In genomic region chr1:21295059-21295401, GRCh38 we compare ENCODE assay signal across 8 cellular contexts. TPM values are rescaled to one million over a fixed set of nuclear protein-coding genes. Genes with fewer than 3 reads are reported as not detected.
DNase-seq lines count a peak whose midpoint lies in the region; ATAC-seq, FAIRE-seq and TF ChIP-seq lines count a peak whose summit lies in the region.

No MANE protein-coding gene starts in this region.

- TF ChIP-seq POLR2A in K562 (conservative IDR thresholded peaks at IDR 0.05), result no peak

- H4K20me1 ChIP-seq in K562 (replicated peaks; ENCODE audit: control insufficient read depth, insufficient read depth, low read length), result peaks cover 61% of the 10 kb centered on the region

- H3K79me2 ChIP-seq in K562 (ENCODE audit: control insufficient read depth, insufficient read depth, low read length), result no peaks in the 10 kb centered on the region

- peaks cover 6 to 14% of the 10 kb centered on the region in 2 experiments; a peak in 3 of 5 replicates for H3K4me1 ChIP-seq in K562 (replicated peaks in 1 of 2; ENCODE audit: control insufficient read depth in 2 of 2, insufficient read depth in 2 of 2, low read length in 2 of 2)

- H3K9ac ChIP-seq in K562 (ENCODE audit: insufficient read depth in 1 of 2, low read depth in 2 of 2, low read length in 2 of 2), result no peak overlapping the region

- H3K9me1 ChIP-seq in K562 (ENCODE audit: control insufficient read depth, insufficient read depth, low read length), result no peaks in the 10 kb centered on the region

- no peak for TF ChIP-seq RAD21 in K562 (CRISPR knock-in tag; conservative IDR thresholded peaks at IDR 0.05 in 1 of 2, IDR thresholded peaks at IDR 0.05 in 1 of 2)

- no peak overlapping the region for H3K4me3 ChIP-seq in K562

- H3K27ac ChIP-seq in K562 (ENCODE audit: extremely low read depth, low read depth, low read length), result no peak overlapping the region

- peak; percentile 88 for FAIRE-seq in K562 (lab: Jason Lieb, UNC)

- ATAC-seq in GM19463 (IDR thresholded peaks at IDR 0.05; ENCODE audit: unreplicated experiment) (peak; percentile 14), K562 (peak; percentile 78)

- TF ChIP-seq CTCF in K562 (IDR thresholded peaks at IDR 0.05 in 2 of 3, conservative IDR thresholded peaks at IDR 0.05 in 1 of 3; ENCODE audit: insufficient read depth in 2 of 3, low read depth in 1 of 3, low read length in 3 of 3) (no peak), GM13976 (IDR thresholded peaks at IDR 0.05; ENCODE audit: borderline replicate concordance, control extremely low read depth, extremely low read depth, insufficient read depth, missing control alignments) (no peak)

- intact Hi-C loops in K562 (cut with micrococcal nuclease), result loop anchor here (1.0 kb wide), 1 partner anchor 39 kb away; no protein-coding TSS in a partner anchor

- TF ChIP-seq EP300 in K562 (IDR thresholded peaks at IDR 0.05; ENCODE audit: low read length), result peak; percentile 32; the same call in 1 of the 2 replicates

- in situ Hi-C loops in K562 (cut with MboI), result no loop called here
- in situ Hi-C loops in GM13976 (cut with MboI; ENCODE audit: low sequenced_read_pairs, unreplicated experiment), result no loop called here

- 4% methylated on average over 1 of the region's 1 CpG for WGBS in K562 (ENCODE audit: insufficient coverage, low coverage, missing lambda C conversion rate)

- no TSS peak for BruUV-seq in K562 (replicated peaks; lab: Mats Ljungman, UMichigan)

- no peaks in the 10 kb centered on the region for H3K36me3 ChIP-seq in K562 (ENCODE audit: control insufficient read depth, insufficient read depth, low read length)

- no peaks in the 10 kb centered on the region; a peak in 2 of 5 replicates for H3K27me3 ChIP-seq in K562 (ENCODE audit: control insufficient read depth in 2 of 2, insufficient read depth in 2 of 2, low read length in 2 of 2)

- no peak overlapping the region for H2AFZ ChIP-seq in K562 (ENCODE audit: low read depth, low read length)

- POLR2A ChIA-PET in K562 (lab: Yijun Ruan, JAX), result interaction anchor here (0.8 to 0.9 kb wide), 2 partner anchors 25 to 33 kb away, joined by 3 read pairs; no protein-coding TSS in a partner anchor

- CTCF ChIA-PET in K562 (lab: Yijun Ruan, JAX; ENCODE audit: low intra/inter-chr PET ratio), result no interaction called here

- peak; percentile 68 for DNase-seq in RKO (ENCODE audit: low spot score)
- peak in 2 of 4 experiments; percentile 62 to 72 for DNase-seq in K562 (ENCODE audit: extremely low read depth in 1 of 4, low spot score in 3 of 4)
- peak; percentile 50 for DNase-seq in stimulated activated CD4-positive, alpha-beta T cell treated with anti-CD3 and anti-CD28 coated beads, Interleukin-15, amount 100 ng/mL, for 48 hours (ENCODE audit: low read depth in 2 of 2)
- DNase-seq in NCI-H128 (lab: John Stamatoyannopoulos, UW; ENCODE audit: unreplicated experiment), result no peak
- DNase-seq in SKM-1 treated with dmso at 0.1 percent for 144 hours (lab: John Stamatoyannopoulos, UW; ENCODE audit: unreplicated experiment), result no peak
- no peak for DNase-seq in GM13976 (ENCODE audit: low spot score)
- DNase-seq in DMS79 treated with DMSO at 0.1 percent for 48 hours (lab: John Stamatoyannopoulos, UW), result no peak

- no peak overlapping the region for H3K4me2 ChIP-seq in K562 (ENCODE audit: insufficient read depth, low read length)

- H3K9me3 ChIP-seq in K562 (replicated peaks; ENCODE audit: control insufficient read depth, insufficient read depth, low read depth, low read length), result no peaks in the 10 kb centered on the region

TF ChIP-seq in K562, 482 proteins besides CTCF, POLR2A, EP300 and RAD21 (continues in another document):
- no peak for TF ChIP-seq CHD2 (IDR thresholded peaks at IDR 0.05; ENCODE audit: low read depth, low read length)
- TF ChIP-seq ZSCAN32 (CRISPR knock-in tag; IDR thresholded peaks at IDR 0.05), result no peak
- TF ChIP-seq SMAD1 (IDR thresholded peaks at IDR 0.05; ENCODE audit: low read depth, low read length, partially characterized antibody), result no peak
- TF ChIP-seq ZNF586 (CRISPR knock-in tag; conservative IDR thresholded peaks at IDR 0.05), result no peak
- TF ChIP-seq MAFG (tag; conservative IDR thresholded peaks at IDR 0.05), result no peak; the same call in 1 of the 2 replicates
- no peak for TF ChIP-seq E2F1 (CRISPR knock-in tag; IDR thresholded peaks at IDR 0.05)
- no peak for TF ChIP-seq CREB3L1 (IDR thresholded peaks at IDR 0.05; ENCODE audit: borderline replicate concordance, low read depth)
- TF ChIP-seq SP1 (CRISPR knock-in tag; IDR thresholded peaks at IDR 0.05), result no peak
- no peak for TF ChIP-seq ZBTB7A (IDR thresholded peaks at IDR 0.05; ENCODE audit: borderline replicate concordance, control insufficient read depth, low read depth, low read length)
- no peak for TF ChIP-seq SRSF3 (IDR thresholded peaks at IDR 0.05; ENCODE audit: insufficient read depth, low read length)
- TF ChIP-seq ZNF184 (CRISPR knock-in tag; IDR thresholded peaks at IDR 0.05), result no peak
- TF ChIP-seq ZNF384 (IDR thresholded peaks at IDR 0.05; ENCODE audit: low read depth, low read length), result no peak
- TF ChIP-seq RBM14 (IDR thresholded peaks at IDR 0.05; ENCODE audit: borderline replicate concordance, insufficient read depth, low read depth, low read length), result no peak
- no peak for TF ChIP-seq TFAM (CRISPR knock-in tag; conservative IDR thresholded peaks at IDR 0.05)
- no peak for TF ChIP-seq ZMIZ1 (IDR thresholded peaks at IDR 0.05; ENCODE audit: low read depth in 2 of 2, low read length in 2 of 2)

RNA-seq across cellular contexts. Expression of gene ECE1, which starts 4.8 kb away (rescaled TPM):
- 46.9 and 72.4 TPM in 2 replicates for total RNA-seq in K562 (2011; cell fraction: chromatin; rRNA removed; ENCODE audit: low replicate concordance)
- 41.5 and 47.5 TPM in 2 replicates for total RNA-seq in K562 (2011; cell fraction: nucleolus; rRNA removed)
- total RNA-seq in K562 (2011; cell fraction: nucleoplasm; rRNA removed), result 38.9 and 42.0 TPM in 2 replicates
- total RNA-seq in K562 (2014; rRNA removed) (18.8 and 21.3 TPM in 2 replicates), K562 (2014; rRNA removed; fragmentation: Illumina TruSeq; extraction: Trizol) (11.0 and 14.5 TPM in 2 replicates), K562 (2015; rRNA removed; fragmentation: Illumina TruSeq; extraction: Trizol) (5.3 and 6.9 TPM in 2 replicates), K562 (2021) (31.6 and 34.8 TPM in 2 replicates)
- polyA plus RNA-seq in K562 (2011; rRNA removed) (10.3 and 26.8 TPM in 2 replicates), K562 (2014; fragmentation: Illumina TruSeq; extraction: Trizol) (29.7 and 30.8 TPM in 2 replicates), K562 (2014; fragmentation: Nextera tagmentation; extraction: Ambion mirVana) (under 1 TPM; 0.56 to 0.61 TPM), K562 (2014; rRNA removed) (10.1 and 12.1 TPM in 2 replicates)
- polyA plus RNA-seq in K562 (2011; cell fraction: cytosol; rRNA removed), result 5.5 and 9.8 TPM in 2 replicates
- polyA plus RNA-seq in K562 (2011; cell fraction: nucleus; rRNA removed), result 12.7 and 17.7 TPM in 2 replicates
- 20.2 and 46.9 TPM in 2 replicates for polyA plus RNA-seq in K562 (2012)
- polyA minus RNA-seq in K562 (2011; rRNA and poly(A)+ RNA removed), result 9.1 and 14.0 TPM in 2 replicates
- polyA minus RNA-seq in K562 (2011; cell fraction: cytosol; rRNA and poly(A)+ RNA removed), result 9.9 and 13.4 TPM in 2 replicates
- 9.1 and 11.0 TPM in 2 replicates for polyA minus RNA-seq in K562 (2011; cell fraction: nucleus; rRNA and poly(A)+ RNA removed)

Comparison
In these comparisons a context has a peak if more than half of its experiments do, and no peak if none do; other contexts are left out.
1. DNase-seq: peak in RKO (single experiment) and stimulated activated CD4-positive, alpha-beta T cell treated with anti-CD3 and anti-CD28 coated beads, Interleukin-15, amount 100 ng/mL, for 48 hours (2 of 2); none in NCI-H128 (single experiment), SKM-1 treated with dmso at 0.1 percent for 144 hours (single experiment), GM13976 (single experiment) and DMS79 treated with DMSO at 0.1 percent for 48 hours (single experiment).